Comparison of ENCODE assay signal across 7 cellular contexts in the genomic region with DNA sequence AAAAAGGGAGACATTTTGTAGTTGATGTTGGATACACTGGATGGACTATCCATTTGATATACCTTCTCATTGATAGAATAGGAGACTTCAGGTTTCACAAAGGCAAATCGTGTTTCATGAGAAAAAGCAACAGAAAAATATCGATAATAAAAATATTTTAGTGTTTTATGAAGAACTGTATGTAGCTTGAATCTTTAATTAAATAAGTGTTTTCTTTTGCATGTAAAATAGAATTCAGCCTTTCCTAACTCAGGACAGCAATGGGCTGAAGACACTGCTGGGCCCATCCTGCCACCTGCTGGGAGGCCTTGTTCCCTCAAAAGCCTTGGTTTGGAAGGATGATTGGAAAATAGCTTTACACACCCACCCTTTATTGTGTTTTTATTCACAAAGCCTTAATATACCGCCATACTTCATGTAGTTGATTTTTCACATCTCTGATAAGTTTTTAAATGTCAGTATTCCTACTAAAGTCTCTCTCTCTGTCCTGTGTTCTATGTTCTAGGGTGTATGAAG.
DNase-seq lines count a peak whose midpoint lies in the region; ATAC-seq, FAIRE-seq and TF ChIP-seq lines count a peak whose summit lies in the region.
"Not testable (repeated sequence)": the region's sequence is repeated elsewhere in the genome, so short reads cannot be mapped to it uniquely, and the experiment has no call there.

No MANE protein-coding gene starts in this region.

- H4K20me1 ChIP-seq in PC-9 (ENCODE audit: insufficient read depth); GM12878 (ENCODE audit: control insufficient read depth, insufficient read depth); smooth muscle cell (ENCODE audit: low read depth): not testable (repeated sequence)

- H3K4me3 Mint-ChIP-seq in nephron, result not testable (repeated sequence)

- SMC1A ChIA-PET in GM12878 (lab: Charles Lee; ENCODE audit: uncharacterized antibody, unreplicated experiment), result interaction anchor here (1.4 kb wide), 1 partner anchor 170 kb away, joined by 5 read pairs; no protein-coding TSS in a partner anchor

- H3K36me3 ChIP-seq in PC-9 (ENCODE audit: low read depth); GM12878 (ENCODE audit: control insufficient read depth in 2 of 2, insufficient read depth in 2 of 2, low read length in 1 of 2); left ventricle myocardium inferior; smooth muscle cell (ENCODE audit: low read depth): not testable (repeated sequence)

- 28% methylated on average over 3 of the region's 3 CpGs for WGBS in GM12878 (ENCODE audit: insufficient coverage, insufficient replicate concordance, low lambda C conversion rate, missing lambda C conversion rate)
- 68% methylated on average over 3 of the region's 3 CpGs for WGBS in smooth muscle cell (ENCODE audit: low lambda C conversion rate)

- H3K4me1 Mint-ChIP-seq in nephron, result not testable (repeated sequence)

- H3K79me2 ChIP-seq in PC-9 (ENCODE audit: low read depth); GM12878 (ENCODE audit: control insufficient read depth, insufficient read depth, low read length); smooth muscle cell (ENCODE audit: low read depth): not testable (repeated sequence)

- not testable (repeated sequence) for H3K9me2 ChIP-seq in PC-9 (ENCODE audit: insufficient read depth)

- not testable (repeated sequence) for TF ChIP-seq RAD21 in GM12878 (IDR thresholded peaks at IDR 0.05; ENCODE audit: insufficient read depth, low read depth, low read length)

- not testable (repeated sequence) for BruUV-seq in PC-9 (replicated peaks; lab: Mats Ljungman, UMichigan); GM12878 (replicated peaks; lab: Mats Ljungman, UMichigan)

- not testable (repeated sequence) for H3K4me1 ChIP-seq in PC-9 (replicated peaks; ENCODE audit: insufficient read depth); GM12878 (ENCODE audit: control insufficient read depth, insufficient read depth, low read length); smooth muscle cell (ENCODE audit: low read depth)
- peaks cover 13% of the 10 kb centered on the region for H3K4me1 ChIP-seq in left ventricle myocardium inferior

- H3K4me3 ChIP-seq in GM12864 (ENCODE audit: low read depth, low read length); PC-9; GM12878; left ventricle myocardium inferior; smooth muscle cell: not testable (repeated sequence)

- H3K27me3 ChIP-seq in PC-9 (ENCODE audit: insufficient read depth, low read depth); GM12878 (replicated peaks in 1 of 2; ENCODE audit: control insufficient read depth in 2 of 2, insufficient read depth in 2 of 2, low read length in 1 of 2); left ventricle myocardium inferior (ENCODE audit: low read depth); smooth muscle cell (ENCODE audit: low read depth): not testable (repeated sequence)

- FAIRE-seq in GM12878 (lab: Jason Lieb, UNC), result not testable (repeated sequence)

- not testable (repeated sequence) for DNase-seq in GM12864 (ENCODE audit: low read depth); PC-9; GM12878 (ENCODE audit: low read depth, low spot score); left ventricle myocardium inferior; smooth muscle cell (lab: John Stamatoyannopoulos, UW; ENCODE audit: unreplicated experiment)

- TF ChIP-seq EP300 in GM12878 (IDR thresholded peaks at IDR 0.05; ENCODE audit: borderline replicate concordance in 1 of 2, control insufficient read depth in 1 of 2, low read depth in 2 of 2, low read length in 2 of 2), result not testable (repeated sequence)

- not testable (repeated sequence) for H3K4me2 ChIP-seq in PC-9; GM12878 (ENCODE audit: control insufficient read depth, insufficient read depth); smooth muscle cell

- H3K27ac ChIP-seq in PC-9; GM12878 (ENCODE audit: control insufficient read depth, insufficient read depth); left ventricle myocardium inferior (replicated peaks); smooth muscle cell (ENCODE audit: low read depth): not testable (repeated sequence)

- H3K9me3 Mint-ChIP-seq in nephron, result not testable (repeated sequence)

- in situ Hi-C loops in GM12878 (cut with MboI), result not testable (repeated sequence)

- not testable (repeated sequence) for TF ChIP-seq POLR2A in GM12878 (IDR thresholded peaks at IDR 0.05; ENCODE audit: low read depth, low read length)

- peak; percentile 45; the same call in 1 of the 3 replicates for ATAC-seq in GM12878
- ATAC-seq in esophagus mucosa, result peak; percentile 57

- not testable (repeated sequence) for H3K9me3 ChIP-seq in PC-9 (ENCODE audit: insufficient read depth, low read depth); GM12878 (replicated peaks; ENCODE audit: control insufficient read depth, insufficient read depth, low read length); left ventricle myocardium inferior (replicated peaks); smooth muscle cell (replicated peaks; ENCODE audit: low read depth)

- H3F3A ChIP-seq in PC-9 (ENCODE audit: insufficient read depth, low read depth); smooth muscle cell (ENCODE audit: low read depth): not testable (repeated sequence)

- H2AFZ ChIP-seq in PC-9; GM12878 (ENCODE audit: control insufficient read depth, low read depth, low read length); smooth muscle cell (ENCODE audit: low read depth): not testable (repeated sequence)

- not testable (repeated sequence) for H3K27ac Mint-ChIP-seq in nephron

- H3K9ac ChIP-seq in GM12878 (ENCODE audit: control insufficient read depth, insufficient read depth, low read length); smooth muscle cell (ENCODE audit: low read depth): not testable (repeated sequence)

- intact Hi-C loops in PC-9 (cut with micrococcal nuclease; ENCODE audit: unreplicated experiment), result not testable (repeated sequence)
- intact Hi-C loops in GM12878 (cut with micrococcal nuclease; ENCODE audit: unreplicated experiment), result loop anchor here (2.0 to 10.0 kb wide), 2 partner anchors 169 to 325 kb away; partner anchors contain the start of gene DHRS7B
- intact Hi-C loops in left ventricle myocardium inferior (cut with micrococcal nuclease), result loop anchor here (10.0 kb wide), 1 partner anchor 165 kb away; the partner anchor contains the start of gene MAP2K3

- H3K36me3 Mint-ChIP-seq in nephron (ENCODE audit: low read depth), result not testable (repeated sequence)

- H3K27me3 Mint-ChIP-seq in nephron (ENCODE audit: low read depth), result peaks cover 30% of the 10 kb centered on the region

- TF ChIP-seq CTCF in GM12864 (IDR thresholded peaks at IDR 0.05; ENCODE audit: low read depth, low read length, missing control alignments) (peak; percentile 4), PC-9 (conservative IDR thresholded peaks at IDR 0.05) (peak; percentile 67), left ventricle myocardium inferior (IDR thresholded peaks at IDR 0.05; ENCODE audit: borderline replicate concordance) (peak; percentile 67), nephron (IDR thresholded peaks at IDR 0.05; ENCODE audit: unreplicated experiment in 3 of 3) (peak; percentile 44 to 52 (median 48)), smooth muscle cell (IDR thresholded peaks at IDR 0.05; ENCODE audit: borderline replicate concordance, insufficient read depth, poor library complexity, severe bottlenecking) (peak; percentile 37)
- not testable (repeated sequence) for TF ChIP-seq CTCF in GM12878 (IDR thresholded peaks at IDR 0.05 in 2 of 3, conservative IDR thresholded peaks at IDR 0.05 in 1 of 3; ENCODE audit: control insufficient read depth in 2 of 3, extremely low read depth in 1 of 3, insufficient read depth in 1 of 3, low read depth in 3 of 3, low read length in 3 of 3)

- CTCF ChIA-PET in PC-9 (lab: Charles Lee), result not testable (repeated sequence)
- CTCF ChIA-PET in GM12878 (lab: Yijun Ruan, JAX), result interaction anchor here (1.2 to 1.5 kb wide), 3 partner anchors 60 to 170 kb away, joined by 3 to 4 read pairs (median 3); no protein-coding TSS in a partner anchor

- RAD21 ChIA-PET in GM12878 (lab: Charles Lee; ENCODE audit: unreplicated experiment), result interaction anchor here (1.4 kb wide), 1 partner anchor 170 kb away, joined by 4 read pairs; no protein-coding TSS in a partner anchor

- POLR2A ChIA-PET in PC-9 (lab: Charles Lee; ENCODE audit: unreplicated experiment); GM12878 (lab: Charles Lee): not testable (repeated sequence)
